8 cellular contexts compared by ENCODE assay signal in the genomic region with DNA sequence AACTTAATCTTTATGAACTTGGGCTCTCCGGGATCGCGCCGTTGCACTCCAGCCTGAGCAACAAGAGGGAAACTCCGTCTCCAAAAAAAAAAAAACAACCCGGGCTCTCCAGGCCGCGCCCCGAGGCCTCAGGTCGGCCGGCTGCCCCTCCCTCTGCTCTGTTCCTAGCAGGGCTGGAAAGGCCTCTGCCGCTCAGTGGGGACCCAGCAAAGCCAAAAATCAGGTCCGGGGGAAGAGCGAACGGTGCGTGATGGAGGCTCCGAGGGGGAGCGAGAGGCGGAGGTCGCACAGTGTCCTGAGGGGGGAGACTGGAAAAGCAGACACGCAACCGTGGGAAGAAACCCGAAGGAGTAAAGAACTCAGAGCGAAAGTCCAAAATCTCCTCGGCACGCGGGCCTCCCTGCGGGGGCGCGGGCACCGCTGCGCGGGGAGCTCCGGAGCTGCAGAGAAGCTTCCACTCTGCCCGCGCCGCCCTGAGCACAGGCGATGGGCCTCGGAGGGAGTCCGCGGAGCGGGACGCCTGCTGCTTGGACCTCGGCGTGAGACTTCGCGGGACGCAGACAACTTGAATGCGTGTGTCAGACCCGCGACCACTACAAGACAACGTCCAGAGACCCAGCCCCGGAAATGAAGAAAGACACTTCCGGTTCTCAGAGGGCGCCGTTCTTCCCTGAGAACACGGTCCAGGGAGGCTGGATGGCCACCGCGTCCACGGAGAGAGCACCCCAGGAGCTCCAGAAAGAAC.
DNase-seq lines count a peak whose midpoint lies in the region; ATAC-seq and TF ChIP-seq lines count a peak whose summit lies in the region.

No MANE protein-coding gene starts in this region.

- H3K9me3 ChIP-seq in T-helper 17 cell (ENCODE audit: control insufficient read depth, low read length, poor library complexity, severe bottlenecking) (no peaks in the 10 kb centered on the region), fibroblast of lung (ENCODE audit: control insufficient read depth, insufficient read depth, low read depth, low read length) (no peaks in the 10 kb centered on the region)

- H3K27ac ChIP-seq in fibroblast of lung (ENCODE audit: insufficient read depth, low read length), result no peak overlapping the region

- peak overlapping the region; percentile 21 to 51 (median 39) for H3K4me3 ChIP-seq in fibroblast of lung (replicated peaks in 1 of 4; ENCODE audit: control extremely low read depth in 1 of 4, insufficient read depth in 1 of 4, low read depth in 3 of 4, low read length in 4 of 4)

- peaks cover 12% of the 10 kb centered on the region for H3K27me3 Mint-ChIP-seq in T-helper 17 cell

- no peaks in the 10 kb centered on the region for H4K20me1 ChIP-seq in fibroblast of lung (ENCODE audit: control insufficient read depth, extremely low read depth, insufficient read depth, low read length)

- ATAC-seq in T-helper 17 cell (no peak), left lobe of liver (no peak), GM18907 (IDR thresholded peaks at IDR 0.05; ENCODE audit: unreplicated experiment) (no peak), HG03135 (IDR thresholded peaks at IDR 0.05; ENCODE audit: unreplicated experiment) (no peak)

- H3K4me1 ChIP-seq in fibroblast of lung (ENCODE audit: control insufficient read depth, extremely low read depth, insufficient read depth, low read length), result no peaks in the 10 kb centered on the region

- H2AFZ ChIP-seq in fibroblast of lung (ENCODE audit: low read length), result peak overlapping the region; percentile 31

- peaks cover 2% of the 10 kb centered on the region for H3K36me3 Mint-ChIP-seq in T-helper 17 cell (ENCODE audit: low read depth)

- no peaks in the 10 kb centered on the region for H3K79me2 ChIP-seq in fibroblast of lung (ENCODE audit: control insufficient read depth, insufficient read depth, low read length)

- peak overlapping the region; percentile 29 for H3K4me2 ChIP-seq in fibroblast of lung (ENCODE audit: extremely low read depth, insufficient read depth, low read length)

- TF ChIP-seq CTCF in fibroblast of lung (conservative IDR thresholded peaks at IDR 0.05 in 1 of 2, IDR thresholded peaks at IDR 0.05 in 1 of 2; ENCODE audit: low read depth in 1 of 2, low read length in 2 of 2), result no peak

- DNase-seq in D341Med (ENCODE audit: low spot score), result peak; percentile 10
- no peak for DNase-seq in T-helper 17 cell
- no peak for DNase-seq in fibroblast of lung (ENCODE audit: low read depth in 2 of 2)
- peak; percentile 11 for DNase-seq in occipital lobe (lab: John Stamatoyannopoulos, UW)
- no peak for DNase-seq in AG08396 (ENCODE audit: low spot score)
- no peak for DNase-seq in left lobe of liver (ENCODE audit: low spot score)

- H3K4me3 Mint-ChIP-seq in T-helper 17 cell, result peak overlapping the region; percentile 67

- no peaks in the 10 kb centered on the region for H3K27me3 ChIP-seq in fibroblast of lung (ENCODE audit: control insufficient read depth, insufficient read depth, low read length)

- no peaks in the 10 kb centered on the region for H3K4me1 Mint-ChIP-seq in T-helper 17 cell

- no peak overlapping the region for H3K27ac Mint-ChIP-seq in T-helper 17 cell

- no peak overlapping the region for H3K9ac ChIP-seq in fibroblast of lung (ENCODE audit: insufficient read depth, low read length)

- H3K36me3 ChIP-seq in fibroblast of lung (ENCODE audit: control insufficient read depth, insufficient read depth, low read length), result no peaks in the 10 kb centered on the region

Comparison
In these comparisons a context has a peak if more than half of its experiments do, and no peak if none do; other contexts are left out.
1. DNase-seq: peak in D341Med (single experiment) and occipital lobe (single experiment); none in T-helper 17 cell (0 of 3), fibroblast of lung (0 of 2), AG08396 (single experiment) and left lobe of liver (single experiment).